ENCODE assay signal across 1 cellular context in the genomic region with DNA sequence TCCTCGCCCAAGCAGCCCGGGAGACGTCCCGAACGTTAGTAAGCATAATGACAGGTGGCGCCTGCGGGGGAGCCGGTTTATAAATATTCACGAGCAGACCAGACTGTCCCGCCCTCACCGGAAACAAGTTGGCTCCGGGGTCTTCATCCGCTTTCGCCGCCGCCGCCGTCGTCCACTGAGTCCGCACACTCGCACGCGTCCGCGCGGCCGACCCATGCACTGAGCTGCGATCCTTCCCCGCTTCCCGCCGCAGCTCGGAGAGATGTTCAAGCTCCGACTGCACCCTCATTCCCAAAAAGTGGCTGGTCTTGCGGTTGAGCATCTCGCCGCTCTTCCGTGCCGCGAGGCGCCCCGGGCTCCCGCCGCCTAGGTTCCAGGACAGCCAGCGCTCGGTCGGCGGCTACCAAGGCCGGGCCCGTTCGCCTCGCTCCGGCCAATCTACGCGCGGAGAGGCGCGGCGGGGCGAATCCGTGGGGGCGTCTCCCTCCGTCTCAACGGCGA.
TF ChIP-seq lines count a peak whose summit lies in the region.

No MANE protein-coding gene starts in this region.

TF ChIP-seq in endothelial cell of umbilical vein, 7 proteins besides CTCF, POLR2A, EP300 and RAD21:
- TF ChIP-seq, protein P1, sequence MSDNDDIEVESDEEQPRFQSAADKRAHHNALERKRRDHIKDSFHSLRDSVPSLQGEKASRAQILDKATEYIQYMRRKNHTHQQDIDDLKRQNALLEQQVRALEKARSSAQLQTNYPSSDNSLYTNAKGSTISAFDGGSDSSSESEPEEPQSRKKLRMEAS (IDR thresholded peaks at IDR 0.05; ENCODE audit: insufficient read depth, insufficient read length), result no peak
- TF ChIP-seq FOS (IDR thresholded peaks at IDR 0.05; ENCODE audit: borderline replicate concordance, insufficient read depth, low read length), result no peak
- no peak for TF ChIP-seq JUN (IDR thresholded peaks at IDR 0.05; ENCODE audit: borderline replicate concordance, insufficient read depth, insufficient read length, low read depth)
- peak; percentile 38 for TF ChIP-seq POLR2AphosphoS5 (IDR thresholded peaks at IDR 0.05; ENCODE audit: insufficient read depth, low read depth, low read length)
- TF ChIP-seq MYC (IDR thresholded peaks at IDR 0.05; ENCODE audit: low read depth, low read length), result no peak
- TF ChIP-seq EZH2 (IDR thresholded peaks at IDR 0.05; ENCODE audit: borderline replicate concordance, low read depth, low read length, severe bottlenecking), result no peak
